ENCODE assay signal across 14 cellular contexts in genomic region chr12:15689751-15690191, GRCh38.
DNase-seq lines count a peak whose midpoint lies in the region; ATAC-seq, FAIRE-seq and TF ChIP-seq lines count a peak whose summit lies in the region.
"Had no signal": no experiment of that assay in that cellular context is flagged by ENCODE, and none has a peak within 500 bp of the region (broad histone marks: within the 10 kb centered on the region; RNA-seq: fewer than 3 reads in every experiment).

No MANE protein-coding gene starts in this region.

- CTCF ChIA-PET in activated CD4-positive, alpha-beta T cell treated with anti-CD3 and anti-CD28 coated beads for 36 hours (lab: Charles Lee): interaction anchor here (0.6 kb wide), 1 partner anchor 9 kb away, joined by 6 read pairs; no protein-coding TSS in a partner anchor

- H3K9me3 ChIP-seq in left ventricle myocardium inferior (replicated peaks) (peaks cover 5% of the 10 kb centered on the region), right lobe of liver (no peaks in the 10 kb centered on the region)
- H3K9me3 ChIP-seq: neutrophil, stomach had no signal

- WGBS in right lobe of liver (ENCODE audit: insufficient coverage, low coverage, low lambda C conversion rate, missing lambda C conversion rate): 50% methylated on average over 4 of the region's 4 CpGs

- DNase-seq in left ventricle myocardium inferior (no peak), left ventricle myocardium superior (no peak), chondrocyte (ENCODE audit: low spot score) (no peak), right lobe of liver (no peak), ureter (ENCODE audit: low spot score) (no peak), frontal cortex (ENCODE audit: low spot score in 2 of 2) (no peak), NCI-H446 treated with DMSO at 0.1 percent for 48 hours (lab: John Stamatoyannopoulos, UW) (no peak)
- DNase-seq in activated CD4-positive, alpha-beta T cell treated with anti-CD3 and anti-CD28 coated beads for 36 hours: no peak
- DNase-seq: H9, stomach, WERI-Rb-1 had no signal

- ATAC-seq in left ventricle myocardium superior (no peak), right lobe of liver (peak; percentile 15 to 74 (median 47))
- no peak for ATAC-seq in activated CD4-positive, alpha-beta T cell treated with anti-CD3 and anti-CD28 coated beads for 36 hours

- peak overlapping the region; percentile 83 for H3K27ac ChIP-seq in left ventricle myocardium inferior (replicated peaks)
- peak overlapping the region in 1 of 3 donors; percentile 41 for H3K27ac ChIP-seq in right lobe of liver
- H3K27ac ChIP-seq: cardiac muscle cell, neutrophil, WERI-Rb-1 had no signal

- H3K36me3 ChIP-seq in left ventricle myocardium inferior (no peaks in the 10 kb centered on the region), right lobe of liver (no peaks in the 10 kb centered on the region)
- H3K36me3 ChIP-seq: cardiac muscle cell, neutrophil, stomach, WERI-Rb-1 had no signal

- no peak for FAIRE-seq in frontal cortex (lab: Jason Lieb, UNC)

- no peaks in the 10 kb centered on the region for H3K36me3 Mint-ChIP-seq in chondrocyte (ENCODE audit: low read depth)
- H3K36me3 Mint-ChIP-seq in activated CD4-positive, alpha-beta T cell treated with anti-CD3 and anti-CD28 coated beads for 36 hours (ENCODE audit: low read depth): no peaks in the 10 kb centered on the region

- peaks cover 46% of the 10 kb centered on the region for H3K4me1 ChIP-seq in left ventricle myocardium inferior
- peaks cover 0 to 41% (median 11%) of the 10 kb centered on the region in 4 donors for H3K4me1 ChIP-seq in right lobe of liver

- intact Hi-C loops in left ventricle myocardium inferior (cut with micrococcal nuclease): no loop called here
- intact Hi-C loops in left ventricle myocardium superior (cut with micrococcal nuclease): no loop called here
- intact Hi-C loops in right lobe of liver (cut with DNase I): no loop called here
- intact Hi-C loops in activated CD4-positive, alpha-beta T cell treated with anti-CD3 and anti-CD28 coated beads for 36 hours (cut with DNase I, micrococcal nuclease): no loop called here

- H3K4me1 Mint-ChIP-seq in chondrocyte (ENCODE audit: low read depth): peaks cover 85% of the 10 kb centered on the region
- H3K4me1 Mint-ChIP-seq in activated CD4-positive, alpha-beta T cell treated with anti-CD3 and anti-CD28 coated beads for 36 hours: no peaks in the 10 kb centered on the region

- no peak for TF ChIP-seq CTCF in left ventricle myocardium inferior (IDR thresholded peaks at IDR 0.05; ENCODE audit: borderline replicate concordance)
- TF ChIP-seq CTCF in chondrocyte (IDR thresholded peaks at IDR 0.05): no peak
- no peak for TF ChIP-seq CTCF in right lobe of liver (IDR thresholded peaks at IDR 0.05)

- POLR2A ChIA-PET in activated CD4-positive, alpha-beta T cell treated with anti-CD3 and anti-CD28 coated beads for 36 hours (lab: Charles Lee): no interaction called here

- H3K4me3 Mint-ChIP-seq in chondrocyte (ENCODE audit: unreplicated experiment): no peak overlapping the region
- no peak overlapping the region for H3K4me3 Mint-ChIP-seq in activated CD4-positive, alpha-beta T cell treated with anti-CD3 and anti-CD28 coated beads for 36 hours
- H3K4me3 Mint-ChIP-seq: H9 had no signal

- H3K27ac Mint-ChIP-seq in chondrocyte (ENCODE audit: unreplicated experiment): peak overlapping the region; percentile 86
- no peak overlapping the region for H3K27ac Mint-ChIP-seq in activated CD4-positive, alpha-beta T cell treated with anti-CD3 and anti-CD28 coated beads for 36 hours
- H3K27ac Mint-ChIP-seq: H9 had no signal

- H3K27me3 ChIP-seq in left ventricle myocardium inferior (ENCODE audit: low read depth) (no peaks in the 10 kb centered on the region), right lobe of liver (no peaks in the 10 kb centered on the region)
- H3K27me3 ChIP-seq: cardiac muscle cell, neutrophil, stomach had no signal

- H3K9me3 Mint-ChIP-seq in chondrocyte (ENCODE audit: low read depth): no peaks in the 10 kb centered on the region
- no peaks in the 10 kb centered on the region for H3K9me3 Mint-ChIP-seq in activated CD4-positive, alpha-beta T cell treated with anti-CD3 and anti-CD28 coated beads for 36 hours (ENCODE audit: low read depth)
- H3K9me3 Mint-ChIP-seq: H9 had no signal

- TF ChIP-seq POLR2A in right lobe of liver (IDR thresholded peaks at IDR 0.05): no peak

- no peak overlapping the region for H3K4me3 ChIP-seq in left ventricle myocardium inferior
- no peak overlapping the region for H3K4me3 ChIP-seq in right lobe of liver
- H3K4me3 ChIP-seq: cardiac muscle cell, skin epidermis, stomach had no signal

- no peaks in the 10 kb centered on the region for H3K27me3 Mint-ChIP-seq in chondrocyte (ENCODE audit: low read depth)
- peaks cover 8% of the 10 kb centered on the region for H3K27me3 Mint-ChIP-seq in activated CD4-positive, alpha-beta T cell treated with anti-CD3 and anti-CD28 coated beads for 36 hours

Comparison
In these comparisons a context has a peak if more than half of its experiments do, and no peak if none do; other contexts are left out.
1. ATAC-seq: peak in right lobe of liver (4 of 4); none in left ventricle myocardium superior (single experiment) and activated CD4-positive, alpha-beta T cell treated with anti-CD3 and anti-CD28 coated beads for 36 hours (single experiment).